Comparison of ENCODE assay signal across 8 cellular contexts in genomic region chr10:43077421-43078171, GRCh38. TPM values are rescaled to one million over a fixed set of nuclear protein-coding genes. Genes with fewer than 3 reads are reported as not detected.
DNase-seq lines count a peak whose midpoint lies in the region; ATAC-seq and TF ChIP-seq lines count a peak whose summit lies in the region.

No MANE protein-coding gene starts in this region.

- no peaks in the 10 kb centered on the region for H3K9me3 ChIP-seq in iPS-15b (ENCODE audit: control insufficient read depth, insufficient read depth, low read length)
- H3K9me3 ChIP-seq in spleen, result no peaks in the 10 kb centered on the region
- no peaks in the 10 kb centered on the region for H3K9me3 ChIP-seq in PC-9 (ENCODE audit: insufficient read depth, low read depth)

- no peaks in the 10 kb centered on the region for H3K9me2 ChIP-seq in PC-9 (ENCODE audit: insufficient read depth)

- peaks cover 6% of the 10 kb centered on the region for H3K4me1 Mint-ChIP-seq in activated T-helper 1 cell treated with anti-CD3 and anti-CD28 coated beads, Interleukin-12 subunit alpha, Interleukin-12 subunit beta, Interleukin-2, Interleukin-4 antibody, amounts not matched to agents 30 ng/mL and 10 ng/mL and 1 ng/mL, durations not matched to agents 14 hours and 24 hours and 36 hours (ENCODE audit: low read depth)

- H3K27ac ChIP-seq in spleen (no peak overlapping the region), PC-9 (no peak overlapping the region)

- H2AFZ ChIP-seq in PC-9, result no peak overlapping the region

- WGBS in spleen, 5 donors, result 8 to 21% (median 10%) methylated on average over 16 to 72 of the region's 72 CpGs

- H3K4me3 Mint-ChIP-seq in activated T-helper 1 cell treated with anti-CD3 and anti-CD28 coated beads, Interleukin-12 subunit alpha, Interleukin-12 subunit beta, Interleukin-2, Interleukin-4 antibody, amounts not matched to agents 30 ng/mL and 10 ng/mL and 1 ng/mL, durations not matched to agents 14 hours and 24 hours and 36 hours, result peak overlapping the region; percentile 74

- H3K36me3 Mint-ChIP-seq in activated T-helper 1 cell treated with anti-CD3 and anti-CD28 coated beads, Interleukin-12 subunit alpha, Interleukin-12 subunit beta, Interleukin-2, Interleukin-4 antibody, amounts not matched to agents 30 ng/mL and 10 ng/mL and 1 ng/mL, durations not matched to agents 14 hours and 24 hours and 36 hours (ENCODE audit: low read depth), result no peaks in the 10 kb centered on the region

- H3K4me2 ChIP-seq in PC-9, result no peak overlapping the region

- H4K20me1 ChIP-seq in PC-9 (ENCODE audit: insufficient read depth), result no peaks in the 10 kb centered on the region

- H3K9me3 Mint-ChIP-seq in activated T-helper 1 cell treated with anti-CD3 and anti-CD28 coated beads, Interleukin-12 subunit alpha, Interleukin-12 subunit beta, Interleukin-2, Interleukin-4 antibody, amounts not matched to agents 30 ng/mL and 10 ng/mL and 1 ng/mL, durations not matched to agents 14 hours and 24 hours and 36 hours, result no peaks in the 10 kb centered on the region

- no peak for TF ChIP-seq CTCF in spleen (IDR thresholded peaks at IDR 0.05 in 8 of 11, conservative IDR thresholded peaks at IDR 0.05 in 3 of 11)
- no peak for TF ChIP-seq CTCF in PC-9 (conservative IDR thresholded peaks at IDR 0.05)

- peak overlapping the region; percentile 37 for H3K9ac ChIP-seq in iPS-15b (ENCODE audit: low read depth, low read length)

- peak overlapping the region; percentile 61 for H3K4me3 ChIP-seq in iPS-15b (ENCODE audit: low read depth, low read length)
- H3K4me3 ChIP-seq in spleen, result peak overlapping the region in 7 of 8 donors; percentile 39 to 69 (median 49)
- H3K4me3 ChIP-seq in PC-9, result no peak overlapping the region

- no peaks in the 10 kb centered on the region for H3K79me2 ChIP-seq in PC-9 (ENCODE audit: low read depth)

- H3K36me3 ChIP-seq in iPS-15b (ENCODE audit: control insufficient read depth, insufficient read depth, low read length) (no peaks in the 10 kb centered on the region), spleen (no peaks in the 10 kb centered on the region), PC-9 (ENCODE audit: low read depth) (no peaks in the 10 kb centered on the region)

- H3K27me3 ChIP-seq in iPS-15b (ENCODE audit: control insufficient read depth, insufficient read depth, low read length), result peaks cover 33% of the 10 kb centered on the region
- H3K27me3 ChIP-seq in spleen (replicated peaks in 1 of 7), result peaks cover 0 to 97% (median 56%) of the 10 kb centered on the region in 7 donors
- H3K27me3 ChIP-seq in PC-9 (ENCODE audit: insufficient read depth, low read depth), result no peaks in the 10 kb centered on the region

- POLR2A ChIA-PET in PC-9 (lab: Charles Lee; ENCODE audit: unreplicated experiment), result no interaction called here

- DNase-seq in NCI-H146 (lab: John Stamatoyannopoulos, UW) (peak; percentile 24), NCI-H146 treated with DMSO at 0.1 percent for 48 hours (lab: John Stamatoyannopoulos, UW; ENCODE audit: unreplicated experiment) (no peak), spleen (no peak), NCI-H1436 treated with DMSO at 0.1 percent for 48 hours (lab: John Stamatoyannopoulos, UW) (no peak), PC-9 (no peak)
- DNase-seq in activated T-helper 1 cell treated with anti-CD3 and anti-CD28 coated beads, Interleukin-12 subunit alpha, Interleukin-12 subunit beta, Interleukin-2, Interleukin-4 antibody, amounts not matched to agents 30 ng/mL and 10 ng/mL and 1 ng/mL, durations not matched to agents 14 hours and 24 hours and 36 hours (ENCODE audit: low spot score), result no peak

- no peaks in the 10 kb centered on the region for H3F3A ChIP-seq in PC-9 (ENCODE audit: insufficient read depth, low read depth)

- H3K27me3 Mint-ChIP-seq in activated T-helper 1 cell treated with anti-CD3 and anti-CD28 coated beads, Interleukin-12 subunit alpha, Interleukin-12 subunit beta, Interleukin-2, Interleukin-4 antibody, amounts not matched to agents 30 ng/mL and 10 ng/mL and 1 ng/mL, durations not matched to agents 14 hours and 24 hours and 36 hours (ENCODE audit: insufficient read depth), result peaks cover 30% of the 10 kb centered on the region

- intact Hi-C loops in activated T-helper 1 cell treated with anti-CD3 and anti-CD28 coated beads, Interleukin-12 subunit alpha, Interleukin-12 subunit beta, Interleukin-2, Interleukin-4 antibody, amounts not matched to agents 30 ng/mL and 10 ng/mL and 1 ng/mL, durations not matched to agents 14 hours and 24 hours and 36 hours (cut with micrococcal nuclease), result loop anchor here (5.0 kb wide), 1 partner anchor 125 kb away; no protein-coding TSS in a partner anchor
- intact Hi-C loops in spleen (cut with DNase I; ENCODE audit: low total_unique reads), result no loop called here
- intact Hi-C loops in PC-9 (cut with micrococcal nuclease; ENCODE audit: unreplicated experiment), result no loop called here

- no peak overlapping the region for H3K27ac Mint-ChIP-seq in activated T-helper 1 cell treated with anti-CD3 and anti-CD28 coated beads, Interleukin-12 subunit alpha, Interleukin-12 subunit beta, Interleukin-2, Interleukin-4 antibody, amounts not matched to agents 30 ng/mL and 10 ng/mL and 1 ng/mL, durations not matched to agents 14 hours and 24 hours and 36 hours

- no TSS peak for BruUV-seq in PC-9 (replicated peaks; lab: Mats Ljungman, UMichigan)

- H3K4me1 ChIP-seq in iPS-15b (ENCODE audit: control insufficient read depth, insufficient read depth, low read length) (peaks cover 3% of the 10 kb centered on the region), spleen (peaks cover 3 to 28% (median 21%) of the 10 kb centered on the region in 6 donors), PC-9 (replicated peaks; ENCODE audit: insufficient read depth) (no peaks in the 10 kb centered on the region)

- no peak for TF ChIP-seq POLR2A in spleen (IDR thresholded peaks at IDR 0.05)

- ATAC-seq in GM19463 (IDR thresholded peaks at IDR 0.05; ENCODE audit: unreplicated experiment), result no peak

- CTCF ChIA-PET in PC-9 (lab: Charles Lee), result no interaction called here

RNA-seq across cellular contexts. Expression of gene RET, which starts 0.7 kb away (rescaled TPM):
- total RNA-seq in activated T-helper 1 cell treated with anti-CD3 and anti-CD28 coated beads, Interleukin-12 subunit alpha, Interleukin-12 subunit beta, Interleukin-2, Interleukin-4 antibody, amounts not matched to agents 30 ng/mL and 10 ng/mL and 1 ng/mL, durations not matched to agents 14 hours and 24 hours and 36 hours, result 0.27 and 0.31 TPM in 2 replicates
- total RNA-seq in spleen (under 1 TPM in 5 of 7 donors, not detected in 2; 0.30 to 0.54 (median 0.34) TPM), PC-9 (2021) (not detected in 2 replicates)
- polyA plus RNA-seq in spleen, result under 1 TPM; 0.02 to 0.11 (median 0.10) TPM
